In genomic region chr2:88458633-88459032, GRCh38 we compare ENCODE assay signal across 2 cellular contexts.
TF ChIP-seq lines count a peak whose summit lies in the region.

No MANE protein-coding gene starts in this region.

TF ChIP-seq in GM23338, 12 proteins besides CTCF, POLR2A, EP300 and RAD21:
- TF ChIP-seq POLR2AphosphoS5 (IDR thresholded peaks at IDR 0.05; ENCODE audit: low read depth) (no peak), REST (IDR thresholded peaks at IDR 0.05; ENCODE audit: unreplicated experiment) (no peak), ZNF462 (CRISPR knock-in tag; IDR thresholded peaks at IDR 0.05) (no peak), ETS1 (IDR thresholded peaks at IDR 0.05) (no peak), STAT1 (IDR thresholded peaks at IDR 0.05; ENCODE audit: unreplicated experiment) (no peak), EZH2 (IDR thresholded peaks at IDR 0.05; ENCODE audit: low read depth, unreplicated experiment) (no peak), ZNF331 (CRISPR knock-in tag; IDR thresholded peaks at IDR 0.05; ENCODE audit: low read depth) (no peak), EZH2phosphoT487 (IDR thresholded peaks at IDR 0.05; ENCODE audit: unreplicated experiment) (no peak), ZNF114 (CRISPR knock-in tag; IDR thresholded peaks at IDR 0.05) (no peak), CREB1 (CRISPR knock-in tag; IDR thresholded peaks at IDR 0.05; ENCODE audit: low read depth) (no peak), JUNB (IDR thresholded peaks at IDR 0.05; ENCODE audit: unreplicated experiment) (no peak), NANOG (IDR thresholded peaks at IDR 0.05; ENCODE audit: borderline replicate concordance) (no peak)

TF ChIP-seq in H1, 55 proteins besides CTCF, POLR2A, EP300 and RAD21:
- TF ChIP-seq SRF (IDR thresholded peaks at IDR 0.05; ENCODE audit: low read depth, low read length) (no peak), YY1 (IDR thresholded peaks at IDR 0.05; ENCODE audit: low read depth, low read length) (no peak), SIRT6 (IDR thresholded peaks at IDR 0.05; ENCODE audit: low read length) (no peak), ZNF274 (IDR thresholded peaks at IDR 0.05; ENCODE audit: borderline replicate concordance, extremely low read depth, low read length) (no peak), POU5F1 (IDR thresholded peaks at IDR 0.05; ENCODE audit: low read depth, low read length) (no peak), TAF7 (optimal IDR thresholded peaks at IDR 0.05; ENCODE audit: borderline replicate concordance, low read depth, low read length) (no peak), ATF2 (IDR thresholded peaks at IDR 0.05; ENCODE audit: low read length) (no peak), TCF12 (IDR thresholded peaks at IDR 0.05; ENCODE audit: low read depth, low read length) (no peak), RFX5 (IDR thresholded peaks at IDR 0.05; ENCODE audit: borderline replicate concordance, low read depth, low read length) (no peak)
